ENCODE assay signal across 17 cellular contexts in the genomic region with DNA sequence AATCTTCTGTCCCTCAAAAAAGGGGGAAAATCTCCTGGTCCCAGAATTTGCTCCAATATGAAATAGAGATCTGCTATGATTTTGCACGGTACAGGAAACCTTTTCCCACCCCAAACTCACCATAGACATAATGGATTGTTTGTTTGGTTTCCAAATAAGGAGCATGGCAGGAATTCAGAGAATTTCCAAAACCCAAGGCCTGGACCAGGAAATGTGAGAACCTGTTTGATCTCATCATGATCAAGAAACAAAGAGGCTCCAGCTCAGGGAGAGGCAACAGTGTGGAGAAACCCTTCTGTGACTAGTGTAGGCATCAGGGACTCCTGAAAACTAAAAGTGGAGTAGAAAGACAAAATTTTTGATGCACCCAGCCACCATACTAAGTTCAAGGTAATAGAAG.
A peak's percentile ranks its signal among the peaks of the same experiment; 100 is the strongest.
DNase-seq lines count a peak whose midpoint lies in the region; ATAC-seq and TF ChIP-seq lines count a peak whose summit lies in the region.
"Had no signal": no experiment of that assay in that cellular context is flagged by ENCODE, and none has a peak within 500 bp of the region (broad histone marks: within the 10 kb centered on the region; RNA-seq: fewer than 3 reads in every experiment).

No MANE protein-coding gene starts in this region.

- H2AFZ ChIP-seq in PC-3 (ENCODE audit: low read length), result no peak overlapping the region
- H2AFZ ChIP-seq: PC-9 had no signal

- H3K4me1 Mint-ChIP-seq in neural crest cell, result no peaks in the 10 kb centered on the region
- H3K4me1 Mint-ChIP-seq: CD8-positive, alpha-beta memory T cell had no signal

- TF ChIP-seq CTCF in PC-3 (conservative IDR thresholded peaks at IDR 0.05; ENCODE audit: low read depth, low read length) (no peak), neural crest cell (conservative IDR thresholded peaks at IDR 0.05) (no peak)

- no TSS peak for BruUV-seq in PC-3 (replicated peaks; lab: Mats Ljungman, UMichigan)

- intact Hi-C loops in PC-3 (cut with micrococcal nuclease), result no loop called here

- CTCF ChIA-PET in PC-3 (lab: Charles Lee), result no interaction called here

- no peaks in the 10 kb centered on the region for H3K27me3 Mint-ChIP-seq in neural crest cell (ENCODE audit: low read depth)
- H3K27me3 Mint-ChIP-seq: CD8-positive, alpha-beta memory T cell had no signal

- POLR2A ChIA-PET in PC-3 (lab: Charles Lee; ENCODE audit: unreplicated experiment), result no interaction called here

- H3K27me3 ChIP-seq in PC-3 (ENCODE audit: low read length), result no peaks in the 10 kb centered on the region
- H3K27me3 ChIP-seq: BLaER1, SJSA1 had no signal

- DNase-seq in H4 (ENCODE audit: low spot score) (peak; percentile 4), PC-3 (peak; percentile 39), iPS DF 19.7 (ENCODE audit: low read depth, low spot score) (peak; percentile 25), neural crest cell (ENCODE audit: low read depth, low spot score) (no peak), DMS79 treated with DMSO at 0.1 percent for 48 hours (lab: John Stamatoyannopoulos, UW) (no peak), NCI-H2171 treated with DMSO at 0.1 percent for 48 hours (lab: John Stamatoyannopoulos, UW) (no peak), GDM1 (lab: John Stamatoyannopoulos, UW) (no peak)
- no peak for DNase-seq in stimulated activated CD4-positive, alpha-beta T cell treated with anti-CD3 and anti-CD28 coated beads, Interleukin-2, amount 100 ng/mL, for 24 hours
- DNase-seq: CD8-positive, alpha-beta memory T cell; IMR-90; NCI-H187 treated with DMSO at 0.1 percent for 48 hours; NCI-H2171; NCI-H446 treated with DMSO at 0.1 percent for 48 hours; NCI-H748 treated with DMSO at 0.1 percent for 48 hours had no signal

- peak overlapping the region; percentile 13 for H3K27ac Mint-ChIP-seq in neural crest cell (ENCODE audit: unreplicated experiment)
- H3K27ac Mint-ChIP-seq: CD8-positive, alpha-beta memory T cell had no signal

- no peaks in the 10 kb centered on the region for H3K9me2 ChIP-seq in PC-3 (replicated peaks; ENCODE audit: low read length)

- no peaks in the 10 kb centered on the region for H3K36me3 Mint-ChIP-seq in neural crest cell (ENCODE audit: low read depth)
- H3K36me3 Mint-ChIP-seq: CD8-positive, alpha-beta memory T cell had no signal

- H3F3A ChIP-seq in PC-3 (ENCODE audit: low read length, unreplicated experiment), result no peaks in the 10 kb centered on the region

- no peak overlapping the region for H3K9ac ChIP-seq in PC-3 (ENCODE audit: low read length)
- H3K9ac ChIP-seq: BLaER1 had no signal

- H3K4me1 ChIP-seq in PC-3 (ENCODE audit: insufficient read depth, low read length), result no peaks in the 10 kb centered on the region
- H3K4me1 ChIP-seq: BLaER1, SJSA1 had no signal

- no peaks in the 10 kb centered on the region for H3K79me2 ChIP-seq in PC-3 (ENCODE audit: low read length)

- no peak for ATAC-seq in PC-3

- H3K9me3 Mint-ChIP-seq in neural crest cell, result no peaks in the 10 kb centered on the region

- no peaks in the 10 kb centered on the region for H3K36me3 ChIP-seq in PC-3 (ENCODE audit: low read depth, low read length)
- H3K36me3 ChIP-seq: BLaER1, SJSA1 had no signal

- no peak overlapping the region for H3K4me3 Mint-ChIP-seq in neural crest cell
- H3K4me3 Mint-ChIP-seq: CD8-positive, alpha-beta memory T cell had no signal

- H3K4me3 ChIP-seq in PC-3 (ENCODE audit: low read length), result no peak overlapping the region
- H3K4me3 ChIP-seq: BLaER1, PC-9, SJSA1 had no signal

- no peaks in the 10 kb centered on the region for H3K9me3 ChIP-seq in PC-3 (ENCODE audit: low read length)
- H3K9me3 ChIP-seq: BLaER1, SJSA1 had no signal

- no peak overlapping the region for H3K4me2 ChIP-seq in PC-3 (ENCODE audit: low read length)
- H3K4me2 ChIP-seq: BLaER1, PC-9 had no signal

- no peaks in the 10 kb centered on the region for H4K20me1 ChIP-seq in PC-3 (ENCODE audit: low read length)
- H4K20me1 ChIP-seq: BLaER1 had no signal

- H3K27ac ChIP-seq in PC-3 (ENCODE audit: low read length), result no peak overlapping the region
- H3K27ac ChIP-seq: BLaER1, PC-9, SJSA1 had no signal

Comparison
In these comparisons a context has a peak if more than half of its experiments do, and no peak if none do; other contexts are left out.
1. DNase-seq: peak in H4 (single experiment), PC-3 (single experiment) and iPS DF 19.7 (single experiment); none in neural crest cell (single experiment), DMS79 treated with DMSO at 0.1 percent for 48 hours (single experiment), NCI-H2171 treated with DMSO at 0.1 percent for 48 hours (single experiment), GDM1 (single experiment) and stimulated activated CD4-positive, alpha-beta T cell treated with anti-CD3 and anti-CD28 coated beads, Interleukin-2, amount 100 ng/mL, for 24 hours (0 of 2).